Comparison of ENCODE assay signal across 8 cellular contexts in the genomic region with DNA sequence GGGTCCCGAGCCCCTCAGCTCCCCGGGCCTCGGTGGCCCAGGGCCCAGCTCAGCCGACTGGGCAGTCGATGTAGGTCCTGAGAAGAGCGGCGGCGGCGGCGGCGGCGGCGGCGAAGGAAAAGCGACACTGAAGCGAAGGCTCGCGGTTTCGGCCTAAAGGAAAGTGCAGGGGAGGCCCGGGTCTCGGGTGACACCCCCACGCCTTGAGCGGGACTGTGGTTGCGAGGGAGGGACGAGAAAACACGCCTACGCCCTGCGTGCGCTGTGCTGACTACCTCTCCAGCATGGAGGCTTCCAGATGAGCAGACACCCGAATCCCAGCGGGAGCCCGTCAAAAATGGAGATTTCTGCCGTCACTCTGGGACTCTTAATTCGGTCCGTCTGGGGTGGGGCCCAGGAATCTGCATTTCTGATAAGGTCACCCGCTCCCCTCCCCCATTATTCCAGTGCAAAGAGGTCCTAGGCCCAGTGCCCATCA. TPM values are rescaled to one million over a fixed set of nuclear protein-coding genes. Genes with fewer than 3 reads are reported as not detected.
A peak's percentile ranks its signal among the peaks of the same experiment; 100 is the strongest.
DNase-seq lines count a peak whose midpoint lies in the region; ATAC-seq and TF ChIP-seq lines count a peak whose summit lies in the region.

No MANE protein-coding gene starts in this region.

- CTCF ChIA-PET in mammary epithelial cell (lab: Charles Lee; ENCODE audit: low non-redundant PET): no interaction called here

- peak overlapping the region; percentile 60 for H3K9ac ChIP-seq in mammary epithelial cell (ENCODE audit: insufficient read depth, low read length)

- no peaks in the 10 kb centered on the region for H3K36me3 ChIP-seq in mammary epithelial cell (ENCODE audit: insufficient read depth, low read length)

- peak overlapping the region; percentile 89 for H3K4me2 ChIP-seq in mammary epithelial cell (ENCODE audit: insufficient read depth, low read depth, low read length)

- 4% methylated on average over 11 of the region's 36 CpGs for WGBS in mammary epithelial cell (ENCODE audit: low coverage, missing lambda C conversion rate)

- no peaks in the 10 kb centered on the region for H3K27me3 ChIP-seq in mammary epithelial cell (ENCODE audit: insufficient read depth, low read length)

- dilution Hi-C loops in mammary epithelial cell (cut with HindIII; ENCODE audit: low sequenced_read_pairs): no loop called here

- TF ChIP-seq CTCF in VCaP (conservative IDR thresholded peaks at IDR 0.05) (no peak), mammary epithelial cell (conservative IDR thresholded peaks at IDR 0.05 in 1 of 2, IDR thresholded peaks at IDR 0.05 in 1 of 2; ENCODE audit: extremely low read depth in 1 of 2, insufficient read depth in 1 of 2, low read depth in 1 of 2, low read length in 2 of 2) (no peak)

- intact Hi-C loops in mammary epithelial cell (cut with micrococcal nuclease): loop anchor here (1.0 to 2.0 kb wide), 3 partner anchors 168 to 767 kb away; a partner anchor contains a TSS

- H4K20me1 ChIP-seq in mammary epithelial cell (ENCODE audit: insufficient read depth, low read length): no peaks in the 10 kb centered on the region

- DNase-seq in NCI-H1436 (lab: John Stamatoyannopoulos, UW) (peak; percentile 49), NCI-H1436 treated with DMSO at 0.1 percent for 48 hours (lab: John Stamatoyannopoulos, UW) (no peak), NCI-H2029 (lab: John Stamatoyannopoulos, UW) (peak; percentile 54), mammary epithelial cell (peak; percentile 71), iris pigment epithelial cell (ENCODE audit: low read depth) (peak; percentile 67)
- peak; percentile 34 to 47 (median 36) for DNase-seq in stimulated activated CD4-positive, alpha-beta T cell treated with anti-CD3 and anti-CD28 coated beads, Interleukin-12 subunit alpha, Interleukin-12 subunit beta, amount 100 ng/mL, for 48 hours (ENCODE audit: low read depth in 2 of 3, low spot score in 1 of 3)

- in situ Hi-C loops in mammary epithelial cell (cut with MboI; ENCODE audit: low sequenced_read_pairs in 2 of 2): loop anchor here in 1 of 2 donors (10.0 kb wide), 1 partner anchor 403 kb away; a partner anchor contains a TSS

- no peaks in the 10 kb centered on the region for H3K9me3 ChIP-seq in mammary epithelial cell (replicated peaks; ENCODE audit: insufficient read depth, low read length)

- peak overlapping the region; percentile 92 for H3K27ac ChIP-seq in VCaP
- H3K27ac ChIP-seq in mammary epithelial cell (ENCODE audit: insufficient read depth, low read depth, low read length): peak overlapping the region; percentile 83

- peak overlapping the region; percentile 95 for H2AFZ ChIP-seq in mammary epithelial cell (ENCODE audit: low read depth, low read length)

- peak overlapping the region; percentile 80 to 97 (median 87) for H3K4me3 ChIP-seq in mammary epithelial cell (replicated peaks in 1 of 3; ENCODE audit: insufficient read depth in 1 of 3, low read depth in 2 of 3, low read length in 3 of 3)

- H3K4me1 ChIP-seq in mammary epithelial cell (ENCODE audit: insufficient read depth, low read length): peaks cover 33% of the 10 kb centered on the region

- peak; percentile 22 for ATAC-seq in HG02885 (IDR thresholded peaks at IDR 0.05; ENCODE audit: poor library complexity, unreplicated experiment)

- no TSS peak for BruUV-seq in mammary epithelial cell (replicated peaks; lab: Mats Ljungman, UMichigan)

- peaks cover 3% of the 10 kb centered on the region for H3K79me2 ChIP-seq in mammary epithelial cell (ENCODE audit: insufficient read depth, low read length)

RNA-seq across cellular contexts. Expression of a gene that starts 31.2 kb away (rescaled TPM):
- total RNA-seq in mammary epithelial cell: 10 to 100 TPM; 40.5 to 74.9 TPM
- polyA plus RNA-seq in mammary epithelial cell: 22.1 TPM
- 12.2 TPM for polyA minus RNA-seq in mammary epithelial cell
